In genomic region chr6:167825759-167826229, GRCh38 we compare ENCODE assay signal across 8 cellular contexts. TPM values are rescaled to one million over a fixed set of nuclear protein-coding genes. Genes with fewer than 3 reads are reported as not detected.
A peak's percentile ranks its signal among the peaks of the same experiment; 100 is the strongest.
DNase-seq lines count a peak whose midpoint lies in the region; ATAC-seq and TF ChIP-seq lines count a peak whose summit lies in the region.

No MANE protein-coding gene starts in this region.

- H3K27ac ChIP-seq in HUES48 (ENCODE audit: low read depth, low read length) (peak overlapping the region; percentile 77), esophagus muscularis mucosa (replicated peaks in 1 of 4) (peak overlapping the region; percentile 54 to 69 (median 58)), uterus (peak overlapping the region; percentile 73 to 82)

- peaks cover 55% of the 10 kb centered on the region for H3K27me3 Mint-ChIP-seq in activated CD4-positive, alpha-beta memory T cell treated with anti-CD3 and anti-CD28 coated beads, Interleukin-2, amount 10 ng/mL, durations not matched to agents 7 days and 5 days
- H3K27me3 Mint-ChIP-seq in naive B cell = peaks cover 27 to 52% (median 28%) of the 10 kb centered on the region in 3 donors

- peak; percentile 24 for DNase-seq in G401 (ENCODE audit: low spot score)
- peak; percentile 26 for DNase-seq in activated CD4-positive, alpha-beta memory T cell treated with anti-CD3 and anti-CD28 coated beads, Interleukin-2, amount 10 ng/mL, durations not matched to agents 7 days and 5 days
- no peak for DNase-seq in esophagus muscularis mucosa (ENCODE audit: extremely low spot score)
- DNase-seq in naive B cell = no peak
- DNase-seq in uterus = peak; percentile 46
- DNase-seq in HCEC 1CT = no peak
- DNase-seq in KG1 (lab: John Stamatoyannopoulos, UW) = no peak

- H3K9me3 ChIP-seq in HUES48 (ENCODE audit: control insufficient read depth, insufficient read depth, low read length) (no peaks in the 10 kb centered on the region), esophagus muscularis mucosa (no peaks in the 10 kb centered on the region), uterus (no peaks in the 10 kb centered on the region)

- in situ Hi-C loops in G401 (cut with HindIII; ENCODE audit: low sequenced_read_pairs) = no loop called here

- POLR2A ChIA-PET in activated CD4-positive, alpha-beta memory T cell treated with anti-CD3 and anti-CD28 coated beads, Interleukin-2, amount 10 ng/mL, durations not matched to agents 7 days and 5 days (lab: Charles Lee) = no interaction called here

- 6% methylated on average over 33 of the region's 47 CpGs for WGBS in esophagus muscularis mucosa

- H3K27me3 ChIP-seq in HUES48 (ENCODE audit: control insufficient read depth, insufficient read depth, low read length) = no peaks in the 10 kb centered on the region
- no peaks in the 10 kb centered on the region for H3K27me3 ChIP-seq in esophagus muscularis mucosa
- H3K27me3 ChIP-seq in uterus = no peaks in the 10 kb centered on the region

- TF ChIP-seq POLR2A in esophagus muscularis mucosa (IDR thresholded peaks at IDR 0.05; ENCODE audit: low read depth) (no peak), uterus (IDR thresholded peaks at IDR 0.05) (no peak)

- peak overlapping the region; percentile 70 for H3K9ac ChIP-seq in HUES48 (ENCODE audit: low read depth, low read length)

- H3K9me3 Mint-ChIP-seq in activated CD4-positive, alpha-beta memory T cell treated with anti-CD3 and anti-CD28 coated beads, Interleukin-2, amount 10 ng/mL, durations not matched to agents 7 days and 5 days = no peaks in the 10 kb centered on the region
- peaks cover 0 to 8% (median 3%) of the 10 kb centered on the region in 7 donors for H3K9me3 Mint-ChIP-seq in naive B cell

- H3K4me1 ChIP-seq in HUES48 (ENCODE audit: control insufficient read depth, insufficient read depth, low read length) (peaks cover 24% of the 10 kb centered on the region), esophagus muscularis mucosa (peaks cover 9 to 35% (median 32%) of the 10 kb centered on the region in 4 donors), uterus (peaks cover 0 to 12% of the 10 kb centered on the region in 2 donors)

- ATAC-seq in naive B cell (ENCODE audit: low read depth in 2 of 2) = peak; percentile 19

- H3K4me3 ChIP-seq in HUES48 (ENCODE audit: low read depth, low read length) = peak overlapping the region; percentile 96
- peak overlapping the region; percentile 66 to 91 (median 73) for H3K4me3 ChIP-seq in esophagus muscularis mucosa
- peak overlapping the region; percentile 60 to 75 for H3K4me3 ChIP-seq in uterus

- no peak for TF ChIP-seq EP300 in esophagus muscularis mucosa (IDR thresholded peaks at IDR 0.05)

- CTCF ChIA-PET in activated CD4-positive, alpha-beta memory T cell treated with anti-CD3 and anti-CD28 coated beads, Interleukin-2, amount 10 ng/mL, durations not matched to agents 7 days and 5 days (lab: Charles Lee) = no interaction called here

- peaks cover 7% of the 10 kb centered on the region for H3K36me3 Mint-ChIP-seq in activated CD4-positive, alpha-beta memory T cell treated with anti-CD3 and anti-CD28 coated beads, Interleukin-2, amount 10 ng/mL, durations not matched to agents 7 days and 5 days (ENCODE audit: low read depth)
- H3K36me3 Mint-ChIP-seq in naive B cell = peaks cover 5 to 8% of the 10 kb centered on the region in 2 donors

- H3K27ac Mint-ChIP-seq in activated CD4-positive, alpha-beta memory T cell treated with anti-CD3 and anti-CD28 coated beads, Interleukin-2, amount 10 ng/mL, durations not matched to agents 7 days and 5 days = no peak overlapping the region
- H3K27ac Mint-ChIP-seq in naive B cell = peak overlapping the region in 4 of 6 donors; percentile 59 to 92 (median 72)

- H3K4me1 Mint-ChIP-seq in activated CD4-positive, alpha-beta memory T cell treated with anti-CD3 and anti-CD28 coated beads, Interleukin-2, amount 10 ng/mL, durations not matched to agents 7 days and 5 days = peaks cover 41% of the 10 kb centered on the region
- peaks cover 12 to 26% (median 24%) of the 10 kb centered on the region in 3 donors for H3K4me1 Mint-ChIP-seq in naive B cell

- peak overlapping the region; percentile 82 for H3K4me3 Mint-ChIP-seq in activated CD4-positive, alpha-beta memory T cell treated with anti-CD3 and anti-CD28 coated beads, Interleukin-2, amount 10 ng/mL, durations not matched to agents 7 days and 5 days
- peak overlapping the region; percentile 86 to 95 (median 90) for H3K4me3 Mint-ChIP-seq in naive B cell

- TF ChIP-seq CTCF in esophagus muscularis mucosa (IDR thresholded peaks at IDR 0.05) (no peak), uterus (IDR thresholded peaks at IDR 0.05) (no peak)

- intact Hi-C loops in esophagus muscularis mucosa (cut with DNase I) = loop anchor here (5.0 kb wide), 1 partner anchor 37 kb away; no protein-coding TSS in a partner anchor
- intact Hi-C loops in uterus (cut with DNase I; ENCODE audit: low total_unique reads) = no loop called here

- H3K36me3 ChIP-seq in HUES48 (ENCODE audit: control insufficient read depth, insufficient read depth, low read length) (peaks cover 10% of the 10 kb centered on the region), esophagus muscularis mucosa (no peaks in the 10 kb centered on the region), uterus (no peaks in the 10 kb centered on the region)

RNA-seq across cellular contexts. Expression of gene AFDN, which starts 0.9 kb away (rescaled TPM):
- 11.9 and 13.8 TPM in 2 replicates for total RNA-seq in G401 (2014; rRNA removed; shearing (Covaris generic))
- total RNA-seq in activated CD4-positive, alpha-beta memory T cell treated with anti-CD3 and anti-CD28 coated beads, Interleukin-2, amount 10 ng/mL, durations not matched to agents 7 days and 5 days = 10 to 100 TPM; 45.9 to 46.3 TPM
- total RNA-seq in esophagus muscularis mucosa (10 to 100 TPM; 66.9 to 88.0 (median 75.3) TPM), uterus (100 to 1,000 TPM in 2 of 4 donors, 10 to 100 TPM in 2; 64.6 to 210 (median 120) TPM)
- polyA plus RNA-seq in naive B cell (ENCODE audit: low read depth in 6 of 6) = 1 to 10 TPM in 5 of 6 donors, under 1 TPM in 1; 0.71 to 5.4 (median 2.6) TPM

Comparison
In these comparisons a context has a peak if more than half of its experiments do, and no peak if none do; other contexts are left out.
1. DNase-seq: peak in G401 (single experiment), activated CD4-positive, alpha-beta memory T cell treated with anti-CD3 and anti-CD28 coated beads, Interleukin-2, amount 10 ng/mL, durations not matched to agents 7 days and 5 days (single experiment) and uterus (2 of 2); none in esophagus muscularis mucosa (single experiment), naive B cell (single experiment), HCEC 1CT (single experiment) and KG1 (single experiment).
2. Peak in every context shown above with its lines, with median percentiles within 50 percentile points of each other: H3K27ac ChIP-seq and H3K4me3 ChIP-seq.